ENCODE assay signal across 2 cellular contexts in the genomic region with DNA sequence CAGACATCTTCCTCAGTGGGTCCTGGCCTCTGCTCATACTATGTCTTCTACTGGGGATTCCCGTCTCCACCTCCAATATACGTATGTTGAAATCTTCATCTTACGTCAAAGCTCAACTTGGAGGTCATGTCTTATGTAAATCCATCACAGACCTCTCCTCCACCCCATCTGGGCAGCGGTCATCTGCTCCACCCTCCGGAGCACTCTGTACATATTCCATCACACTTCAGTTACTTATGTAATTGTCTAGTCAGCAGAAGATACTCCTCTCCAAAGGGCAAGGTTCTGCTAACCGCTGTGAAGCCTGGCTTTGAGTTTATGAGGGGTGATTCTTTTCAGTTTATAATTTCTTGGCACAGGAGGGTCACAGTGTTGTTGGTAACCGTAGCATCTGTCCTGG.
A peak's percentile ranks its signal among the peaks of the same experiment; 100 is the strongest.
TF ChIP-seq lines count a peak whose summit lies in the region.

No MANE protein-coding gene starts in this region.

TF ChIP-seq in A549, 52 proteins besides CTCF, POLR2A, EP300 and RAD21:
- TF ChIP-seq, protein P1, sequence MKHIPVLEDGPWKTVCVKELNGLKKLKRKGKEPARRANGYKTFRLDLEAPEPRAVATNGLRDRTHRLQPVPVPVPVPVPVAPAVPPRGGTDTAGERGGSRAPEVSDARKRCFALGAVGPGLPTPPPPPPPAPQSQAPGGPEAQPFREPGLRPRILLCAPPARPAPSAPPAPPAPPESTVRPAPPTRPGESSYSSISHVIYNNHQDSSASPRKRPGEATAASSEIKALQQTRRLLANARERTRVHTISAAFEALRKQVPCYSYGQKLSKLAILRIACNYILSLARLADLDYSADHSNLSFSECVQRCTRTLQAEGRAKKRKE (CRISPR knock-in tag; IDR thresholded peaks at IDR 0.05; ENCODE audit: low read depth), result no peak
- TF ChIP-seq MAFK (IDR thresholded peaks at IDR 0.05; ENCODE audit: partially characterized antibody), result peak; percentile 91

TF ChIP-seq in HepG2, 621 proteins besides CTCF, POLR2A, EP300 and RAD21:
- TF ChIP-seq ZBTB21 (CRISPR knock-in tag; IDR thresholded peaks at IDR 0.05) (peak; percentile 61; the same call in 1 of the 2 replicates), CREB1 (IDR thresholded peaks at IDR 0.05) (no peak), CREB1 (CRISPR knock-in tag; IDR thresholded peaks at IDR 0.05) (0 out of 2 replicates have a peak, but pooled peaks have one; percentile 13), JARID2 (CRISPR knock-in tag; IDR thresholded peaks at IDR 0.05; ENCODE audit: insufficient replicate concordance) (no peak), NR2F6 (IDR thresholded peaks at IDR 0.05) (0 out of 2 replicates have a peak, but pooled peaks have one; percentile 8), NR2F6 (CRISPR knock-in tag; IDR thresholded peaks at IDR 0.05) (no peak), SP5 (CRISPR knock-in tag; IDR thresholded peaks at IDR 0.05; ENCODE audit: borderline replicate concordance, low read depth) (0 out of 2 replicates have a peak, but pooled peaks have one; percentile 35), MAFF (IDR thresholded peaks at IDR 0.05; ENCODE audit: low read depth, low read length) (peak; percentile 90), MAFK (conservative IDR thresholded peaks at IDR 0.05 in 1 of 2, IDR thresholded peaks at IDR 0.05 in 1 of 2; ENCODE audit: low read length in 2 of 2) (peak; percentile 91 to 94)
- TF ChIP-seq, protein P2, sequence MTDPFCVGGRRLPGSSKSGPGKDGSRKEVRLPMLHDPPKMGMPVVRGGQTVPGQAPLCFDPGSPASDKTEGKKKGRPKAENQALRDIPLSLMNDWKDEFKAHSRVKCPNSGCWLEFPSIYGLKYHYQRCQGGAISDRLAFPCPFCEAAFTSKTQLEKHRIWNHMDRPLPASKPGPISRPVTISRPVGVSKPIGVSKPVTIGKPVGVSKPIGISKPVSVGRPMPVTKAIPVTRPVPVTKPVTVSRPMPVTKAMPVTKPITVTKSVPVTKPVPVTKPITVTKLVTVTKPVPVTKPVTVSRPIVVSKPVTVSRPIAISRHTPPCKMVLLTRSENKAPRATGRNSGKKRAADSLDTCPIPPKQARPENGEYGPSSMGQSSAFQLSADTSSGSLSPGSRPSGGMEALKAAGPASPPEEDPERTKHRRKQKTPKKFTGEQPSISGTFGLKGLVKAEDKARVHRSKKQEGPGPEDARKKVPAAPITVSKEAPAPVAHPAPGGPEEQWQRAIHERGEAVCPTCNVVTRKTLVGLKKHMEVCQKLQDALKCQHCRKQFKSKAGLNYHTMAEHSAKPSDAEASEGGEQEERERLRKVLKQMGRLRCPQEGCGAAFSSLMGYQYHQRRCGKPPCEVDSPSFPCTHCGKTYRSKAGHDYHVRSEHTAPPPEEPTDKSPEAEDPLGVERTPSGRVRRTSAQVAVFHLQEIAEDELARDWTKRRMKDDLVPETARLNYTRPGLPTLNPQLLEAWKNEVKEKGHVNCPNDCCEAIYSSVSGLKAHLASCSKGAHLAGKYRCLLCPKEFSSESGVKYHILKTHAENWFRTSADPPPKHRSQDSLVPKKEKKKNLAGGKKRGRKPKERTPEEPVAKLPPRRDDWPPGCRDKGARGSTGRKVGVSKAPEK (CRISPR knock-in tag; IDR thresholded peaks at IDR 0.05; ENCODE audit: borderline replicate concordance), result no peak
